Comparison of ENCODE assay signal across 9 cellular contexts in the genomic region with DNA sequence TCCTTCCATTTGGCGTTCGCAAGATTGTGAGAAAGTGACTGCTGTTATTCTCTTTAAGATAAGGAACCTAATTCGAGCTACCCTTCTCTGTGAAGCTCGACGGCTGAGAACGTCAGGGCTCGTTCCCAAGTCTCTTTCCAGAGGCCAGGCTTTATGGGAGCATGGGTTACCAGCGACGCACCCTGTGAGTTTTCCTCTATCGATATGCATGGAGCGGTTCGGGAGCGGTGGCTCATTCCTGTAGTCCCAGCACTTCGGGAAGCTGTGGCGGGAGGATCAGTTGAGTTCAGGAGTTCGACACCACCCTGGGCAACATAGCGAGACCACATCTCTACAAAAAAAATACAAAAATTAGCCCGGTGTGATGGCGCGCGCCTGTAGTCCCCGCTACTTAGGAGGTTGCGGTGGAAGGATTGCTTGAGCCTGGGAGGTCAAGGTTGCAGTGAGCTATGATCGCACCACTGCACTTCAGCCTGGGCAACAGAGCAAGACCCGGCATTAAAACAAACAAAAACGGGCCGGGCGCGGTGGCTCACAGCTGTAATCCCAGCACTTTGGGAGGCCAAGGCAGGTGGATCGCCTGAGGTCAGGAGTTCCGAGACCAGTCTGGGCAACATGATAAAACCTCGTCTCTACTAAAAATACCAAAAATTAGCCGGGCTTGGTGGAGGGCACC. TPM values are rescaled to one million over a fixed set of nuclear protein-coding genes. Genes with fewer than 3 reads are reported as not detected.
DNase-seq lines count a peak whose midpoint lies in the region; ATAC-seq, FAIRE-seq and TF ChIP-seq lines count a peak whose summit lies in the region.
"Had no signal": no experiment of that assay in that cellular context is flagged by ENCODE, and none has a peak within 500 bp of the region (broad histone marks: within the 10 kb centered on the region; RNA-seq: fewer than 3 reads in every experiment).

No MANE protein-coding gene starts in this region.

- H3K9me1 ChIP-seq in endothelial cell of umbilical vein (replicated peaks; ENCODE audit: control insufficient read depth, extremely low read depth, insufficient read depth, low read length) = no peaks in the 10 kb centered on the region

- peak; percentile 8 for FAIRE-seq in endothelial cell of umbilical vein (lab: Jason Lieb, UNC)

- peaks cover 26 to 37% (median 28%) of the 10 kb centered on the region in 10 experiments; a peak in 19 of 20 replicates for H3K4me1 ChIP-seq in BLaER1 treated with 17β-estradiol and CSF1 and Interleukin-3, amounts not matched to agents 10 nM and 100 nM
- H3K4me1 ChIP-seq in endothelial cell of umbilical vein (ENCODE audit: control insufficient read depth, extremely low read depth, insufficient read depth, low read length) = peaks cover 5% of the 10 kb centered on the region

- H3K9ac ChIP-seq in BLaER1 treated with 17β-estradiol and CSF1 and Interleukin-3, amounts not matched to agents 10 nM and 100 nM = peak overlapping the region; percentile 95 to 100 (median 98)
- peak overlapping the region; percentile 76 for H3K9ac ChIP-seq in endothelial cell of umbilical vein (replicated peaks; ENCODE audit: extremely low read depth, insufficient read depth, low read length)

- CTCF ChIA-PET in endothelial cell of umbilical vein (lab: Charles Lee) = no interaction called here

- H3K4me3 Mint-ChIP-seq in natural killer cell treated with Interleukin-12 subunit alpha and Interleukin-12 subunit beta and Interleukin-15 and Interleukin-18, amount 100 ng/mL, for 72 hours = peak overlapping the region; percentile 84

- H3K27ac ChIP-seq in BLaER1 treated with 17β-estradiol and CSF1 and Interleukin-3, amounts not matched to agents 10 nM and 100 nM = peak overlapping the region; percentile 92 to 100 (median 96)
- peak overlapping the region; percentile 24 for H3K27ac ChIP-seq in endothelial cell of umbilical vein (ENCODE audit: insufficient read depth, low read depth, low read length)

- BruUV-seq in endothelial cell of umbilical vein (replicated peaks; lab: Mats Ljungman, UMichigan) = TSS peak; percentile 69

- peaks cover 60 to 92% (median 76%) of the 10 kb centered on the region in 11 experiments for H3K9me3 ChIP-seq in BLaER1 treated with 17β-estradiol and CSF1 and Interleukin-3, amounts not matched to agents 10 nM and 100 nM (replicated peaks in 1 of 11)
- peaks cover 5% of the 10 kb centered on the region for H3K9me3 ChIP-seq in endothelial cell of umbilical vein (replicated peaks; ENCODE audit: control insufficient read depth, insufficient read depth, low read length)

- peak overlapping the region; percentile 98 for H2AFZ ChIP-seq in endothelial cell of umbilical vein (ENCODE audit: low read depth, low read length)

- dilution Hi-C loops in endothelial cell of umbilical vein (cut with MboI; ENCODE audit: extremely low pct_ligation_motif_present, low sequenced_read_pairs) = no loop called here

- no peak for TF ChIP-seq POLR2A in endothelial cell of umbilical vein (IDR thresholded peaks at IDR 0.05; ENCODE audit: low read depth, low read length)

- no peaks in the 10 kb centered on the region for H3K27me3 ChIP-seq in BLaER1 treated with 17β-estradiol and CSF1 and Interleukin-3, amounts not matched to agents 10 nM and 100 nM
- no peaks in the 10 kb centered on the region for H3K27me3 ChIP-seq in endothelial cell of umbilical vein (ENCODE audit: control insufficient read depth in 2 of 2, insufficient read depth in 2 of 2, low read length in 2 of 2)

- peak overlapping the region; percentile 72 to 96 (median 88) for H3K4me2 ChIP-seq in BLaER1 treated with 17β-estradiol and CSF1 and Interleukin-3, amounts not matched to agents 10 nM and 100 nM
- peak overlapping the region; percentile 70 for H3K4me2 ChIP-seq in endothelial cell of umbilical vein (ENCODE audit: insufficient read depth, low read length)

- H3K36me3 Mint-ChIP-seq in natural killer cell treated with Interleukin-12 subunit alpha and Interleukin-12 subunit beta and Interleukin-15 and Interleukin-18, amount 100 ng/mL, for 72 hours = peaks cover 66% of the 10 kb centered on the region

- peak; percentile 67 for DNase-seq in NCI-H748 (lab: John Stamatoyannopoulos, UW; ENCODE audit: unreplicated experiment)
- DNase-seq in endothelial cell of umbilical vein (ENCODE audit: low read depth, low spot score) = no peak
- DNase-seq in natural killer cell treated with Interleukin-12 subunit alpha and Interleukin-12 subunit beta and Interleukin-15 and Interleukin-18, amount 100 ng/mL, for 72 hours (ENCODE audit: low spot score) = no peak
- no peak for DNase-seq in DMS153 (lab: John Stamatoyannopoulos, UW)
- DNase-seq in posterior vena cava (ENCODE audit: low spot score) = no peak
- no peak for DNase-seq in HCEC 1CT
- DNase-seq in superior temporal gyrus (ENCODE audit: extremely low spot score) = no peak

- intact Hi-C loops in endothelial cell of umbilical vein (cut with micrococcal nuclease) (loop anchor here (10.0 kb wide), 2 partner anchors 152 to 368 kb away; a partner anchor contains a TSS), posterior vena cava (cut with DNase I) (no loop called here)

- H3K79me2 ChIP-seq in endothelial cell of umbilical vein (ENCODE audit: control insufficient read depth, insufficient read depth, low read length) = peaks cover 1% of the 10 kb centered on the region

- no peaks in the 10 kb centered on the region for H3K27me3 Mint-ChIP-seq in natural killer cell treated with Interleukin-12 subunit alpha and Interleukin-12 subunit beta and Interleukin-15 and Interleukin-18, amount 100 ng/mL, for 72 hours

- H3K4me1 Mint-ChIP-seq in natural killer cell treated with Interleukin-12 subunit alpha and Interleukin-12 subunit beta and Interleukin-15 and Interleukin-18, amount 100 ng/mL, for 72 hours (ENCODE audit: low read depth in 2 of 2) = peaks cover 27% of the 10 kb centered on the region in 2 donors

- peaks cover 27% of the 10 kb centered on the region for H3K9me3 Mint-ChIP-seq in natural killer cell treated with Interleukin-12 subunit alpha and Interleukin-12 subunit beta and Interleukin-15 and Interleukin-18, amount 100 ng/mL, for 72 hours

- no peak for TF ChIP-seq CTCF in endothelial cell of umbilical vein (IDR thresholded peaks at IDR 0.05; ENCODE audit: extremely low read depth in 1 of 2, insufficient read depth in 1 of 2, low read depth in 1 of 2, low read length in 2 of 2)

- no peak for ATAC-seq in natural killer cell treated with Interleukin-12 subunit alpha and Interleukin-12 subunit beta and Interleukin-15 and Interleukin-18, amount 100 ng/mL, for 72 hours

- POLR2A ChIA-PET in endothelial cell of umbilical vein (lab: Charles Lee) = interaction anchor here (0.7 to 1.4 kb wide), 4 partner anchors 17 to 322 kb away, joined by 3 to 5 read pairs (median 4); a partner anchor contains a TSS

- H3K27ac Mint-ChIP-seq in natural killer cell treated with Interleukin-12 subunit alpha and Interleukin-12 subunit beta and Interleukin-15 and Interleukin-18, amount 100 ng/mL, for 72 hours = peak overlapping the region; percentile 79 to 86

- H4K20me1 ChIP-seq in BLaER1 treated with 17β-estradiol and CSF1 and Interleukin-3, amounts not matched to agents 10 nM and 100 nM = no peaks in the 10 kb centered on the region
- H4K20me1 ChIP-seq in endothelial cell of umbilical vein (replicated peaks; ENCODE audit: control insufficient read depth, extremely low read depth, insufficient read depth, low read length) = no peaks in the 10 kb centered on the region

- H3K36me3 ChIP-seq in BLaER1 treated with 17β-estradiol and CSF1 and Interleukin-3, amounts not matched to agents 10 nM and 100 nM = peaks cover 66 to 81% (median 76%) of the 10 kb centered on the region in 11 experiments
- H3K36me3 ChIP-seq in endothelial cell of umbilical vein (ENCODE audit: control insufficient read depth in 2 of 2, extremely low read depth in 1 of 2, insufficient read depth in 2 of 2, low read length in 2 of 2) = peaks cover 8 to 22% of the 10 kb centered on the region in 2 experiments

- H3K4me3 ChIP-seq in BLaER1 treated with 17β-estradiol and CSF1 and Interleukin-3, amounts not matched to agents 10 nM and 100 nM = peak overlapping the region; percentile 75 to 98 (median 86)
- H3K4me3 ChIP-seq in endothelial cell of umbilical vein (replicated peaks in 1 of 3; ENCODE audit: insufficient read depth in 1 of 3, low read depth in 1 of 3, low read length in 3 of 3) = peak overlapping the region; percentile 39 to 90 (median 75)

RNA-seq across cellular contexts. Expression of a gene that starts 0.7 kb away (rescaled TPM):
- total RNA-seq in endothelial cell of umbilical vein (7.8 and 10.8 TPM in 2 replicates), posterior vena cava (10 to 100 TPM in 1 of 2 donors, 1 to 10 TPM in 1; 9.0 to 10.1 TPM)
- 4.6 TPM in 2 replicates for polyA plus RNA-seq in endothelial cell of umbilical vein
- polyA plus RNA-seq in endothelial cell of umbilical vein (2011; cell fraction: cytosol; rRNA removed) = 1.8 and 3.5 TPM in 2 replicates
- 11.3 and 17.8 TPM in 2 replicates for polyA plus RNA-seq in endothelial cell of umbilical vein (2011; cell fraction: nucleus; rRNA removed)
- polyA plus RNA-seq in endothelial cell of umbilical vein (2012) = 2.9 and 3.1 TPM in 2 replicates
- 6.0 and 8.7 TPM in 2 replicates for polyA minus RNA-seq in endothelial cell of umbilical vein
- polyA minus RNA-seq in endothelial cell of umbilical vein (2011; cell fraction: cytosol; rRNA and poly(A)+ RNA removed) = 3.5 TPM
- polyA minus RNA-seq in endothelial cell of umbilical vein (2011; cell fraction: nucleus; rRNA and poly(A)+ RNA removed) = 18.3 and 21.3 TPM in 2 replicates
- total RNA-seq in natural killer cell treated with Interleukin-12 subunit alpha and Interleukin-12 subunit beta and Interleukin-15 and Interleukin-18, amount 100 ng/mL, for 72 hours = 1 to 10 TPM; 8.8 to 8.9 TPM

RNA-seq across cellular contexts. Expression of a gene that starts 29.0 kb away (rescaled TPM):
- total RNA-seq in endothelial cell of umbilical vein (0.37 and 0.64 TPM in 2 replicates), posterior vena cava (1 to 10 TPM in 1 of 2 donors, under 1 TPM in 1; 0.74 to 1.0 TPM)
- polyA plus RNA-seq in endothelial cell of umbilical vein = 0.08 TPM in 1 of 2 replicates, not detected in the other
- polyA plus RNA-seq in endothelial cell of umbilical vein (2011; cell fraction: cytosol; rRNA removed) = 0.07 TPM in 1 of 2 replicates, not detected in the other
- 0.43 and 0.74 TPM in 2 replicates for polyA plus RNA-seq in endothelial cell of umbilical vein (2011; cell fraction: nucleus; rRNA removed)
- polyA plus RNA-seq in endothelial cell of umbilical vein (2012) = 0.23 and 0.40 TPM in 2 replicates
- polyA minus RNA-seq in endothelial cell of umbilical vein = 0.32 and 0.51 TPM in 2 replicates
- not detected for polyA minus RNA-seq in endothelial cell of umbilical vein (2011; cell fraction: cytosol; rRNA and poly(A)+ RNA removed)
- 0.53 TPM in 1 of 2 replicates, not detected in the other for polyA minus RNA-seq in endothelial cell of umbilical vein (2011; cell fraction: nucleus; rRNA and poly(A)+ RNA removed)
- total RNA-seq in natural killer cell treated with Interleukin-12 subunit alpha and Interleukin-12 subunit beta and Interleukin-15 and Interleukin-18, amount 100 ng/mL, for 72 hours = under 1 TPM in 1 of 2 donors, not detected in 1; 0.74 TPM
- total RNA-seq: glomerular endothelial cell had no signal

RNA-seq across cellular contexts. Expression of a gene that starts 30.5 kb away (rescaled TPM):
- total RNA-seq in endothelial cell of umbilical vein (not detected in 2 replicates), posterior vena cava (not detected)
- polyA plus RNA-seq in endothelial cell of umbilical vein = 0.10 TPM in 1 of 2 replicates, not detected in the other
- not detected in 2 replicates for polyA plus RNA-seq in endothelial cell of umbilical vein (2011; cell fraction: cytosol; rRNA removed)
- polyA plus RNA-seq in endothelial cell of umbilical vein (2011; cell fraction: nucleus; rRNA removed) = not detected in 2 replicates
- not detected in 2 replicates for polyA plus RNA-seq in endothelial cell of umbilical vein (2012)
- polyA minus RNA-seq in endothelial cell of umbilical vein = not detected in 2 replicates
- polyA minus RNA-seq in endothelial cell of umbilical vein (2011; cell fraction: cytosol; rRNA and poly(A)+ RNA removed) = not detected
- not detected in 2 replicates for polyA minus RNA-seq in endothelial cell of umbilical vein (2011; cell fraction: nucleus; rRNA and poly(A)+ RNA removed)
- not detected for total RNA-seq in natural killer cell treated with Interleukin-12 subunit alpha and Interleukin-12 subunit beta and Interleukin-15 and Interleukin-18, amount 100 ng/mL, for 72 hours
- total RNA-seq: glomerular endothelial cell had no signal

RNA-seq across cellular contexts. Expression of a gene that starts 55.8 kb away (rescaled TPM):
- total RNA-seq in endothelial cell of umbilical vein (3.7 and 4.0 TPM in 2 replicates), posterior vena cava (1 to 10 TPM; 6.6 to 6.8 TPM)
- 1.5 and 1.9 TPM in 2 replicates for polyA plus RNA-seq in endothelial cell of umbilical vein
- polyA plus RNA-seq in endothelial cell of umbilical vein (2011; cell fraction: cytosol; rRNA removed) = 2.4 and 3.0 TPM in 2 replicates
- 4.7 and 5.7 TPM in 2 replicates for polyA plus RNA-seq in endothelial cell of umbilical vein (2011; cell fraction: nucleus; rRNA removed)
- 3.1 and 3.4 TPM in 2 replicates for polyA plus RNA-seq in endothelial cell of umbilical vein (2012)
- polyA minus RNA-seq in endothelial cell of umbilical vein = 3.8 and 4.5 TPM in 2 replicates
- polyA minus RNA-seq in endothelial cell of umbilical vein (2011; cell fraction: cytosol; rRNA and poly(A)+ RNA removed) = not detected
- 5.1 and 5.5 TPM in 2 replicates for polyA minus RNA-seq in endothelial cell of umbilical vein (2011; cell fraction: nucleus; rRNA and poly(A)+ RNA removed)
- total RNA-seq in natural killer cell treated with Interleukin-12 subunit alpha and Interleukin-12 subunit beta and Interleukin-15 and Interleukin-18, amount 100 ng/mL, for 72 hours = 1 to 10 TPM; 2.7 to 6.9 TPM

RNA-seq across cellular contexts. Expression of a gene that starts 55.8 kb away (rescaled TPM):
- total RNA-seq in endothelial cell of umbilical vein = 0.14 and 1.2 TPM in 2 replicates
- 1.5 TPM in 2 replicates for polyA plus RNA-seq in endothelial cell of umbilical vein
- polyA plus RNA-seq in endothelial cell of umbilical vein (2011; cell fraction: cytosol; rRNA removed) = 1.1 and 1.5 TPM in 2 replicates
- polyA plus RNA-seq in endothelial cell of umbilical vein (2011; cell fraction: nucleus; rRNA removed) = 7.4 and 8.1 TPM in 2 replicates
- polyA plus RNA-seq in endothelial cell of umbilical vein (2012) = 0.35 and 0.42 TPM in 2 replicates
- 1.9 and 2.0 TPM in 2 replicates for polyA minus RNA-seq in endothelial cell of umbilical vein
- not detected for polyA minus RNA-seq in endothelial cell of umbilical vein (2011; cell fraction: cytosol; rRNA and poly(A)+ RNA removed)
- polyA minus RNA-seq in endothelial cell of umbilical vein (2011; cell fraction: nucleus; rRNA and poly(A)+ RNA removed) = 1.0 and 2.4 TPM in 2 replicates
- 1 to 10 TPM in 1 of 2 donors, under 1 TPM in 1; 0.20 to 1.4 TPM for total RNA-seq in natural killer cell treated with Interleukin-12 subunit alpha and Interleukin-12 subunit beta and Interleukin-15 and Interleukin-18, amount 100 ng/mL, for 72 hours
- total RNA-seq in posterior vena cava = 1 to 10 TPM; 4.1 to 5.5 TPM
